Comparison of ENCODE assay signal across 1 cellular context in genomic region chr17:73272906-73273218, GRCh38.
A peak's percentile ranks its signal among the peaks of the same experiment; 100 is the strongest.
TF ChIP-seq lines count a peak whose summit lies in the region.

No MANE protein-coding gene starts in this region.

TF ChIP-seq in HepG2, 621 proteins besides CTCF, POLR2A, EP300 and RAD21 (continued from another document and continues in another):
- peak; percentile 97 for TF ChIP-seq SKIL (CRISPR knock-in tag; IDR thresholded peaks at IDR 0.05; ENCODE audit: borderline replicate concordance)
- TF ChIP-seq ZNF451 (CRISPR knock-in tag; IDR thresholded peaks at IDR 0.05), result peak; percentile 59; the same call in 1 of the 2 replicates
- TF ChIP-seq, protein P1, sequence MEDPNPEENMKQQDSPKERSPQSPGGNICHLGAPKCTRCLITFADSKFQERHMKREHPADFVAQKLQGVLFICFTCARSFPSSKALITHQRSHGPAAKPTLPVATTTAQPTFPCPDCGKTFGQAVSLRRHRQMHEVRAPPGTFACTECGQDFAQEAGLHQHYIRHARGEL (CRISPR knock-in tag; IDR thresholded peaks at IDR 0.05), result no peak
- no peak for TF ChIP-seq NFATC3 (CRISPR knock-in tag; IDR thresholded peaks at IDR 0.05)
- peak; percentile 76; the same call in 1 of the 2 replicates for TF ChIP-seq MEIS2 (CRISPR knock-in tag; IDR thresholded peaks at IDR 0.05)
- TF ChIP-seq GLI4 (CRISPR knock-in tag; IDR thresholded peaks at IDR 0.05; ENCODE audit: borderline replicate concordance), result no peak
- TF ChIP-seq ZNF124 (CRISPR knock-in tag; IDR thresholded peaks at IDR 0.05), result no peak; the same call in 1 of the 2 replicates
- TF ChIP-seq SP140L (CRISPR knock-in tag; IDR thresholded peaks at IDR 0.05; ENCODE audit: borderline replicate concordance), result peak; percentile 35; the same call in 1 of the 2 replicates
- TF ChIP-seq ZZZ3 (CRISPR knock-in tag; IDR thresholded peaks at IDR 0.05; ENCODE audit: borderline replicate concordance), result no peak
- peak; percentile 92 for TF ChIP-seq NR2F6 (IDR thresholded peaks at IDR 0.05)
- peak; percentile 93 for TF ChIP-seq NR2F6 (CRISPR knock-in tag; IDR thresholded peaks at IDR 0.05)
- TF ChIP-seq HCFC1 (IDR thresholded peaks at IDR 0.05; ENCODE audit: low read depth, low read length), result no peak
- peak; percentile 51; the same call in 1 of the 2 replicates for TF ChIP-seq GATAD1 (CRISPR knock-in tag; IDR thresholded peaks at IDR 0.05)
- 0 out of 2 replicates have a peak, but pooled peaks have one; percentile 9 for TF ChIP-seq MTF2 (CRISPR knock-in tag; IDR thresholded peaks at IDR 0.05; ENCODE audit: borderline replicate concordance)
- TF ChIP-seq MIER2 (CRISPR knock-in tag; IDR thresholded peaks at IDR 0.05), result 0 out of 2 replicates have a peak, but pooled peaks have one; percentile 61
- TF ChIP-seq SAFB2 (CRISPR knock-in tag; IDR thresholded peaks at IDR 0.05; ENCODE audit: borderline replicate concordance, low read depth), result peak; percentile 60; the same call in 1 of the 2 replicates
- TF ChIP-seq, protein P2, sequence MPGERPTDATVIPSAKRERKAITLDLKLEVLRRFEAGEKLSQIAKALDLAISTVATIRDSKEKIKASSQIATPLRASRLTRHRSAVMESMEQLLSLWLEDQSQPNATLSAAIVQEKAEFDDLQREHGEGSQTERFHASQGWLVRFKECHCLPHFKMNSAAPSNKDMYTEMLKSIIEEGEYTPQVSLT (CRISPR knock-in tag; IDR thresholded peaks at IDR 0.05; ENCODE audit: borderline replicate concordance, low read depth), result no peak
- peak; percentile 97 for TF ChIP-seq RXRB (CRISPR knock-in tag; IDR thresholded peaks at IDR 0.05; ENCODE audit: borderline replicate concordance)
- TF ChIP-seq FLYWCH1 (CRISPR knock-in tag; IDR thresholded peaks at IDR 0.05), result no peak
- no peak; the same call in 1 of the 2 replicates for TF ChIP-seq DZIP1 (CRISPR knock-in tag; IDR thresholded peaks at IDR 0.05)
- TF ChIP-seq SALL1 (CRISPR knock-in tag; IDR thresholded peaks at IDR 0.05), result peak; percentile 90
- TF ChIP-seq PTBP1 (IDR thresholded peaks at IDR 0.05; ENCODE audit: low read depth, low read length, poor library complexity, severe bottlenecking), result no peak
- TF ChIP-seq ADNP (CRISPR knock-in tag; IDR thresholded peaks at IDR 0.05), result 0 out of 2 replicates have a peak, but pooled peaks have one; percentile 8
- TF ChIP-seq CHD2 (IDR thresholded peaks at IDR 0.05; ENCODE audit: low read depth, low read length), result no peak
- TF ChIP-seq TCF7 (IDR thresholded peaks at IDR 0.05; ENCODE audit: low read depth), result peak; percentile 73
- no peak for TF ChIP-seq GABPA (IDR thresholded peaks at IDR 0.05; ENCODE audit: low read depth, low read length)
- TF ChIP-seq GABPA (CRISPR knock-in tag; IDR thresholded peaks at IDR 0.05; ENCODE audit: low read depth), result no peak
- TF ChIP-seq DPF2 (CRISPR knock-in tag; IDR thresholded peaks at IDR 0.05; ENCODE audit: borderline replicate concordance, low read depth), result peak; percentile 90
- no peak for TF ChIP-seq ZNF235 (CRISPR knock-in tag; IDR thresholded peaks at IDR 0.05; ENCODE audit: borderline replicate concordance)
- no peak for TF ChIP-seq SIN3B (IDR thresholded peaks at IDR 0.05; ENCODE audit: low read length)
- peak; percentile 83; the same call in 1 of the 2 replicates for TF ChIP-seq ZKSCAN8 (CRISPR knock-in tag; IDR thresholded peaks at IDR 0.05; ENCODE audit: borderline replicate concordance)
- 0 out of 2 replicates have a peak, but pooled peaks have one; percentile 59 for TF ChIP-seq MAF1 (CRISPR knock-in tag; IDR thresholded peaks at IDR 0.05; ENCODE audit: borderline replicate concordance)
- no peak for TF ChIP-seq ZNF879 (CRISPR knock-in tag; IDR thresholded peaks at IDR 0.05)
- TF ChIP-seq HNF4A (CRISPR knock-in tag; IDR thresholded peaks at IDR 0.05), result peak; percentile 84
- TF ChIP-seq CREB1 (IDR thresholded peaks at IDR 0.05), result no peak
- TF ChIP-seq CREB1 (CRISPR knock-in tag; IDR thresholded peaks at IDR 0.05), result peak; percentile 69
- TF ChIP-seq RFXAP (CRISPR knock-in tag; IDR thresholded peaks at IDR 0.05; ENCODE audit: borderline replicate concordance), result peak; percentile 51; the same call in 1 of the 2 replicates
- TF ChIP-seq U2AF2 (IDR thresholded peaks at IDR 0.05; ENCODE audit: low read depth, low read length), result no peak
- no peak for TF ChIP-seq MLLT10 (CRISPR knock-in tag; IDR thresholded peaks at IDR 0.05)
- TF ChIP-seq, protein P3, sequence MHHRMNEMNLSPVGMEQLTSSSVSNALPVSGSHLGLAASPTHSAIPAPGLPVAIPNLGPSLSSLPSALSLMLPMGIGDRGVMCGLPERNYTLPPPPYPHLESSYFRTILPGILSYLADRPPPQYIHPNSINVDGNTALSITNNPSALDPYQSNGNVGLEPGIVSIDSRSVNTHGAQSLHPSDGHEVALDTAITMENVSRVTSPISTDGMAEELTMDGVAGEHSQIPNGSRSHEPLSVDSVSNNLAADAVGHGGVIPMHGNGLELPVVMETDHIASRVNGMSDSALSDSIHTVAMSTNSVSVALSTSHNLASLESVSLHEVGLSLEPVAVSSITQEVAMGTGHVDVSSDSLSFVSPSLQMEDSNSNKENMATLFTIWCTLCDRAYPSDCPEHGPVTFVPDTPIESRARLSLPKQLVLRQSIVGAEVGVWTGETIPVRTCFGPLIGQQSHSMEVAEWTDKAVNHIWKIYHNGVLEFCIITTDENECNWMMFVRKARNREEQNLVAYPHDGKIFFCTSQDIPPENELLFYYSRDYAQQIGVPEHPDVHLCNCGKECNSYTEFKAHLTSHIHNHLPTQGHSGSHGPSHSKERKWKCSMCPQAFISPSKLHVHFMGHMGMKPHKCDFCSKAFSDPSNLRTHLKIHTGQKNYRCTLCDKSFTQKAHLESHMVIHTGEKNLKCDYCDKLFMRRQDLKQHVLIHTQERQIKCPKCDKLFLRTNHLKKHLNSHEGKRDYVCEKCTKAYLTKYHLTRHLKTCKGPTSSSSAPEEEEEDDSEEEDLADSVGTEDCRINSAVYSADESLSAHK (CRISPR knock-in tag; IDR thresholded peaks at IDR 0.05; ENCODE audit: borderline replicate concordance), result no peak
- no peak for TF ChIP-seq ELF4 (CRISPR knock-in tag; IDR thresholded peaks at IDR 0.05; ENCODE audit: borderline replicate concordance)
- TF ChIP-seq, protein P4, sequence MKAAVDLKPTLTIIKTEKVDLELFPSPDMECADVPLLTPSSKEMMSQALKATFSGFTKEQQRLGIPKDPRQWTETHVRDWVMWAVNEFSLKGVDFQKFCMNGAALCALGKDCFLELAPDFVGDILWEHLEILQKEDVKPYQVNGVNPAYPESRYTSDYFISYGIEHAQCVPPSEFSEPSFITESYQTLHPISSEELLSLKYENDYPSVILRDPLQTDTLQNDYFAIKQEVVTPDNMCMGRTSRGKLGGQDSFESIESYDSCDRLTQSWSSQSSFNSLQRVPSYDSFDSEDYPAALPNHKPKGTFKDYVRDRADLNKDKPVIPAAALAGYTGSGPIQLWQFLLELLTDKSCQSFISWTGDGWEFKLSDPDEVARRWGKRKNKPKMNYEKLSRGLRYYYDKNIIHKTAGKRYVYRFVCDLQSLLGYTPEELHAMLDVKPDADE (CRISPR knock-in tag; IDR thresholded peaks at IDR 0.05), result no peak
- 0 out of 2 replicates have a peak, but pooled peaks have one; percentile 39 for TF ChIP-seq ZBTB20 (CRISPR knock-in tag; IDR thresholded peaks at IDR 0.05; ENCODE audit: borderline replicate concordance, low read depth)
- no peak for TF ChIP-seq ZNF20 (CRISPR knock-in tag; IDR thresholded peaks at IDR 0.05)
- no peak for TF ChIP-seq PAWR (CRISPR knock-in tag; IDR thresholded peaks at IDR 0.05; ENCODE audit: borderline replicate concordance)
- TF ChIP-seq ZBTB37 (CRISPR knock-in tag; IDR thresholded peaks at IDR 0.05), result no peak
- peak; percentile 45; the same call in 1 of the 2 replicates for TF ChIP-seq ZNF224 (CRISPR knock-in tag; IDR thresholded peaks at IDR 0.05)
- peak; percentile 96 for TF ChIP-seq XRCC5 (optimal IDR thresholded peaks at IDR 0.05; ENCODE audit: low read length)
- no peak for TF ChIP-seq PAX8 (CRISPR knock-in tag; IDR thresholded peaks at IDR 0.05; ENCODE audit: borderline replicate concordance)
- TF ChIP-seq ZBTB43 (CRISPR knock-in tag; conservative IDR thresholded peaks at IDR 0.05), result 0 out of 2 replicates have a peak, but pooled peaks have one; percentile 64
- no peak for TF ChIP-seq ZNF678 (CRISPR knock-in tag; IDR thresholded peaks at IDR 0.05)
- TF ChIP-seq ZNF337 (CRISPR knock-in tag; IDR thresholded peaks at IDR 0.05; ENCODE audit: borderline replicate concordance, low read depth), result no peak
- 0 out of 2 replicates have a peak, but pooled peaks have one; percentile 52 for TF ChIP-seq ZNF546 (CRISPR knock-in tag; conservative IDR thresholded peaks at IDR 0.05)
- no peak for TF ChIP-seq ZMYM2 (CRISPR knock-in tag; IDR thresholded peaks at IDR 0.05)
- TF ChIP-seq ZKSCAN5 (CRISPR knock-in tag; IDR thresholded peaks at IDR 0.05), result no peak
- peak; percentile 63 for TF ChIP-seq ONECUT2 (CRISPR knock-in tag; IDR thresholded peaks at IDR 0.05)
- TF ChIP-seq FOXK2 (IDR thresholded peaks at IDR 0.05), result no peak
- TF ChIP-seq SP1 (IDR thresholded peaks at IDR 0.05), result no peak
- no peak for TF ChIP-seq SP1 (CRISPR knock-in tag; IDR thresholded peaks at IDR 0.05)
- peak; percentile 92 for TF ChIP-seq TBX2 (CRISPR knock-in tag; IDR thresholded peaks at IDR 0.05; ENCODE audit: borderline replicate concordance)
